1 cellular context compared by ENCODE assay signal in the genomic region with DNA sequence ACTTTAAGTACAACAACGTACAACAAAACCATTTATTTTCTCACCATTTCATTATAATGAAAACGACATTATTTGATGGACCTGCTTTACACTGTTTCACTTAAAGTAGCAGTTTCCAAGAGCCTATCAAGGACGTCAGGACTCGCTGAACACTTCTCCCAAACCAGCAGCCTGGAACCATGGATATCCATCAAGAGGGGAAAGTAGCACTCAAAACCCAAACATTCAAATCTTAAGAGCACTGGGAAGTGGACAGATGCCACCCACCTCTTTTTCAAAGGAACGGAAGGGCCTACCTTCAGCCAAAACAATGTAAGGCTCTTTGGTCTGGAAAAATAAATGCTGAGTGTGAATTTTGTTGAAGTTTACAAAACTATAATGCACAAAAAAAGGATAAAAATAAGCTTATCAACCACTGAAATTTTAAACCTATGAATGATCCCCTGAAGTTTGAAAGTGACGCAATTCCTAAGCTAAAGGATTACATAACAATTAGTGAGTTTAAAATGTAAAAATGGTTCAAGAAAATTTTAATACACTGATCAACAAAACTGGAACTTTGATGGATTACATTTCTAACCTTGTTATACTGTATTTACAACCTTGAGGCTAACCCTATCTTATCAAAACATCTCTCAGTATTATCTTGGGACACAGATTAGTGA.
TF ChIP-seq lines count a peak whose summit lies in the region.

No MANE protein-coding gene starts in this region.

TF ChIP-seq in GM12878, 131 proteins besides CTCF, POLR2A, EP300 and RAD21:
- TF ChIP-seq YY1 (IDR thresholded peaks at IDR 0.05; ENCODE audit: low read depth, low read length) (no peak), IRF4 (IDR thresholded peaks at IDR 0.05; ENCODE audit: low read depth, low read length) (no peak), JUND (IDR thresholded peaks at IDR 0.05; ENCODE audit: low read depth, low read length) (no peak), SP1 (IDR thresholded peaks at IDR 0.05; ENCODE audit: low read depth, low read length) (no peak), NRF1 (conservative IDR thresholded peaks at IDR 0.05; ENCODE audit: low read depth, low read length) (no peak), IRF5 (IDR thresholded peaks at IDR 0.05; ENCODE audit: borderline replicate concordance) (no peak)
